Comparison of ENCODE assay signal across 23 cellular contexts in the genomic region with DNA sequence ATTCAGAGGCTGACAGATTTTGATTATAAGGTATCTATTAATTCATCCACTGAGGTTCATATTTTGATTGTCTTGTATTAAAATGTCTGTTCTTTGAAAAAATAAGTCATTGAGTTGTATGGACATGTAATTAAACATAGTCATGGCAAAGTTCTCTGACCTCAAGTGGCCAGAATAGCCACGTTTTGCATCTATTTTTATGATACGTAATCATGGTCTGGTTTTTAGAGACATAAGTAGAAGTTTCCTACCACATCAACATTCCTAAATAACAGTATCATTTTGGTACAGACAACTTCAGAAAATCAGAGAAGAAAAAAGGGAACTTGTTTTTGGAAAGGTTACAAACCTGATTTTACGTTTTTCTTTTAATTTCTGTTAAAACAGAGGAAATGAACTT.
"Had no signal": no experiment of that assay in that cellular context is flagged by ENCODE, and none has a peak within 500 bp of the region (broad histone marks: within the 10 kb centered on the region; RNA-seq: fewer than 3 reads in every experiment).

No MANE protein-coding gene starts in this region.

- H3K4me1 ChIP-seq: body of pancreas, left lung, neural progenitor cell, prostate gland, thyroid gland had no signal

- H3K4me2 ChIP-seq: hepatocyte, neural progenitor cell had no signal

- DNase-seq: activated CD4-positive, alpha-beta T cell treated with anti-CD3 and anti-CD28 coated beads, Interleukin-2, amount 50 U/mL, for 4 hours; activated effector memory CD4-positive, alpha-beta T cell treated with Interleukin-2 at 50 U/mL for 16 hours; activated naive CD4-positive, alpha-beta T cell treated with anti-CD3 and anti-CD28 coated beads for 36 hours; activated naive CD8-positive, alpha-beta T cell treated with anti-CD3 and anti-CD28 coated beads, Interleukin-2, amount 10 ng/mL, durations not matched to agents 7 days and 5 days; activated T-cell treated with anti-CD3 and anti-CD28 coated beads, Interleukin-2, amount 50 U/mL, for 72 hours; amniotic stem cell; body of pancreas; effector CD4-positive, alpha-beta T cell; erythroblast; foreskin melanocyte; immature natural killer cell; kidney glomerular epithelial cell; left lung; naive thymus-derived CD4-positive, alpha-beta T cell; ovary; stimulated activated CD4-positive, alpha-beta T cell treated with anti-CD3 and anti-CD28 coated beads, Interleukin-1b, Interleukin-23, amount 100 ng/mL, for 48 hours; substantia nigra; T-helper 9 cell; thyroid gland had no signal

- H3K36me3 ChIP-seq: left lung, neural progenitor cell, ovary, prostate gland, thyroid gland had no signal

- H3K27me3 ChIP-seq: body of pancreas, hepatocyte, left lung, neural progenitor cell, ovary, thyroid gland had no signal

- H3K4me3 ChIP-seq: body of pancreas, hepatocyte, left lung, lung, neural progenitor cell, ovary, prostate gland, thyroid gland had no signal

- ATAC-seq: activated T-cell treated with anti-CD3 and anti-CD28 coated beads, Interleukin-2, amount 50 U/mL, for 72 hours; body of pancreas; left lung; naive thymus-derived CD4-positive, alpha-beta T cell had no signal

- H3K9me3 ChIP-seq: body of pancreas, left lung, ovary, prostate gland, thyroid gland had no signal

- H3K9ac ChIP-seq: neural progenitor cell had no signal
